8 cellular contexts compared by ENCODE assay signal in genomic region chr16:12801511-12802042, GRCh38. TPM values are rescaled to one million over a fixed set of nuclear protein-coding genes. Genes with fewer than 3 reads are reported as not detected.
DNase-seq lines count a peak whose midpoint lies in the region; ATAC-seq, FAIRE-seq and TF ChIP-seq lines count a peak whose summit lies in the region.

No MANE protein-coding gene starts in this region.

- no peak for TF ChIP-seq POLR2A in adrenal gland (IDR thresholded peaks at IDR 0.05)

- DNase-seq in EH (ENCODE audit: low read depth), result peak; percentile 95
- DNase-seq in HS-5 (ENCODE audit: low read depth), result peak; percentile 80
- peak in 6 of 7 donors; percentile 18 to 57 (median 42) for DNase-seq in adrenal gland
- DNase-seq in lower lobe of right lung, result no peak
- DNase-seq in NCI-H82 treated with DMSO at 0.1 percent for 48 hours (lab: John Stamatoyannopoulos, UW; ENCODE audit: unreplicated experiment), result no peak
- DNase-seq in T1000 (lab: John Stamatoyannopoulos, UW), result no peak
- no peak for DNase-seq in NCI-H526 treated with DMSO at 0.1 percent for 48 hours (lab: John Stamatoyannopoulos, UW)
- no peak for DNase-seq in small intestine

- peaks cover 14 to 24% of the 10 kb centered on the region in 2 donors for H3K4me1 ChIP-seq in adrenal gland (replicated peaks in 1 of 2)
- H3K4me1 ChIP-seq in lower lobe of right lung, result peaks cover 35% of the 10 kb centered on the region
- no peaks in the 10 kb centered on the region for H3K4me1 ChIP-seq in small intestine (ENCODE audit: control insufficient read depth in 2 of 2, insufficient read depth in 1 of 2, low read depth in 1 of 2, low read length in 1 of 2)

- no peak for FAIRE-seq in small intestine (lab: Jason Lieb, UNC)

- 1 to 12% (median 11%) methylated on average over 4 of the region's 4 CpGs for WGBS in adrenal gland, 4 donors
- WGBS in small intestine, 3 donors, result 32 to 52% (median 35%) methylated on average over 4 of the region's 4 CpGs

- TF ChIP-seq CTCF in adrenal gland (IDR thresholded peaks at IDR 0.05) (no peak), lower lobe of right lung (IDR thresholded peaks at IDR 0.05) (no peak)

- H3K27me3 ChIP-seq in adrenal gland (no peaks in the 10 kb centered on the region), lower lobe of right lung (ENCODE audit: low read depth) (no peaks in the 10 kb centered on the region), small intestine (ENCODE audit: control insufficient read depth in 2 of 2, insufficient read depth in 2 of 2, low read length in 2 of 2) (no peaks in the 10 kb centered on the region)

- H3K36me3 ChIP-seq in adrenal gland (replicated peaks in 1 of 2), result no peaks in the 10 kb centered on the region
- H3K36me3 ChIP-seq in lower lobe of right lung, result no peaks in the 10 kb centered on the region
- no peaks in the 10 kb centered on the region for H3K36me3 ChIP-seq in small intestine (ENCODE audit: control insufficient read depth in 2 of 2, insufficient read depth in 2 of 2, low read length in 2 of 2)

- H3K9me3 ChIP-seq in adrenal gland (replicated peaks in 1 of 3) (no peaks in the 10 kb centered on the region), lower lobe of right lung (no peaks in the 10 kb centered on the region), small intestine (ENCODE audit: control insufficient read depth, low read depth) (no peaks in the 10 kb centered on the region)

- H3K4me3 ChIP-seq in adrenal gland, result no peak overlapping the region
- H3K4me3 ChIP-seq in lower lobe of right lung, result peak overlapping the region; percentile 23
- H3K4me3 ChIP-seq in small intestine (ENCODE audit: low read depth in 1 of 2, low read length in 2 of 2), result no peak overlapping the region

- intact Hi-C loops in adrenal gland (cut with DNase I), result no loop called here
- intact Hi-C loops in lower lobe of right lung (cut with DNase I), result no loop called here

- ATAC-seq in lower lobe of right lung, result peak; percentile 20 to 30

- H3K27ac ChIP-seq in adrenal gland, result peak overlapping the region in 3 of 5 donors; percentile 20 to 61 (median 30)
- H3K27ac ChIP-seq in lower lobe of right lung, result peak overlapping the region; percentile 28
- no peak overlapping the region for H3K27ac ChIP-seq in small intestine (ENCODE audit: low read depth in 1 of 2, low read length in 1 of 2)

RNA-seq across cellular contexts. Expression of gene CPPED1, which starts 2.1 kb away (rescaled TPM):
- total RNA-seq in adrenal gland, result 10 to 100 TPM in 7 of 8 donors, 1 to 10 TPM in 1; 8.1 to 29.6 (median 15.6) TPM
- polyA plus RNA-seq in adrenal gland, result 10 to 100 TPM in 1 of 3 donors, 1 to 10 TPM in 2; 8.8 to 38.1 (median 9.0) TPM
- total RNA-seq in lower lobe of right lung, result 33.0 TPM
- 10 to 100 TPM; 15.7 to 34.0 (median 25.7) TPM for polyA plus RNA-seq in small intestine

Comparison
In these comparisons a context has a peak if more than half of its experiments do, and no peak if none do; other contexts are left out.
1. DNase-seq: peak in EH (single experiment), HS-5 (single experiment) and adrenal gland (6 of 7); none in lower lobe of right lung (single experiment), NCI-H82 treated with DMSO at 0.1 percent for 48 hours (single experiment), T1000 (single experiment), NCI-H526 treated with DMSO at 0.1 percent for 48 hours (single experiment) and small intestine (single experiment).
2. H3K27ac ChIP-seq: peak in adrenal gland (3 of 5) and lower lobe of right lung (single experiment); none in small intestine (0 of 2).